ENCODE assay signal across 2 cellular contexts in the genomic region with DNA sequence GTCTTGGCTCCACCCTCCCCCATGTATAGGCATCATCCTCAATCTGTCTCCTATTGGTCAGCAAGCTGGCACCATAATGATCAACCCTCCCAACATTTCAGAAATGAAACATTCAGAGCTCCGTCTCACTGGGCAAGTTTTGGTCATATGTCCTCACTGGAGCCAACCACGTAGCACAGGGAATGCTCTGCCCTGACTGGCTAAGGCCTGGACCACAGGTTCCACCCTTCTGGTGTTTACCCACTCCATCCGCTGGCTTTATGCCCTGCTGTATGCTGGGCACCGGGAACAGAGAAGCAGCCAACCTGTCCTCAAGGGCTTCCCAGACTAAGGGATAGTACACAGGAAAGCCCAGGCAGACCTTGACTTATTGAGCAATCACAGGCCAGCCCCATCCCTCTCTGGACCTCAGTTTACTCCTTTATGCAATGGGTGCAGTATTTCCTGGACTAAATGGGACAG.
TF ChIP-seq lines count a peak whose summit lies in the region.

No MANE protein-coding gene starts in this region.

TF ChIP-seq in GM12878, 131 proteins besides CTCF, POLR2A, EP300 and RAD21:
- TF ChIP-seq BMI1 (IDR thresholded peaks at IDR 0.05; ENCODE audit: borderline replicate concordance), result no peak
- no peak for TF ChIP-seq HDAC6 (IDR thresholded peaks at IDR 0.05; ENCODE audit: unreplicated experiment)
- no peak for TF ChIP-seq NBN (IDR thresholded peaks at IDR 0.05)
TF ChIP-seq in GM12878: peak in this region for 0.

TF ChIP-seq in HepG2, 621 proteins besides CTCF, POLR2A, EP300 and RAD21:
- no peak for TF ChIP-seq DMAP1 (CRISPR knock-in tag; IDR thresholded peaks at IDR 0.05)
- no peak for TF ChIP-seq FOXA3 (CRISPR knock-in tag; IDR thresholded peaks at IDR 0.05)
- TF ChIP-seq ZNF629 (CRISPR knock-in tag; conservative IDR thresholded peaks at IDR 0.05), result peak; percentile 89
- peak; percentile 60 for TF ChIP-seq CEBPB (IDR thresholded peaks at IDR 0.05; ENCODE audit: borderline replicate concordance, low read depth, low read length)
- TF ChIP-seq NFE2L1 (CRISPR knock-in tag; IDR thresholded peaks at IDR 0.05; ENCODE audit: borderline replicate concordance), result no peak
- TF ChIP-seq KDM1A (CRISPR knock-in tag; IDR thresholded peaks at IDR 0.05), result no peak
- no peak for TF ChIP-seq ZNF253 (CRISPR knock-in tag; IDR thresholded peaks at IDR 0.05; ENCODE audit: borderline replicate concordance)
